Comparison of ENCODE assay signal across 12 cellular contexts in genomic region chr2:74142340-74142739, GRCh38. TPM values are rescaled to one million over a fixed set of nuclear protein-coding genes. Genes with fewer than 3 reads are reported as not detected.
A peak's percentile ranks its signal among the peaks of the same experiment; 100 is the strongest.
DNase-seq lines count a peak whose midpoint lies in the region; ATAC-seq, FAIRE-seq and TF ChIP-seq lines count a peak whose summit lies in the region.
"Had no signal": no experiment of that assay in that cellular context is flagged by ENCODE, and none has a peak within 500 bp of the region (broad histone marks: within the 10 kb centered on the region; RNA-seq: fewer than 3 reads in every experiment).

No MANE protein-coding gene starts in this region.

- peak; percentile 41 to 62 for DNase-seq in A549 (ENCODE audit: low read depth in 1 of 2, low spot score in 1 of 2)
- DNase-seq in ELR (ENCODE audit: low read depth) = peak; percentile 24
- DNase-seq in NCI-H82 treated with DMSO at 0.1 percent for 48 hours (lab: John Stamatoyannopoulos, UW; ENCODE audit: unreplicated experiment) = peak; percentile 35
- DNase-seq in epithelial cell of esophagus (ENCODE audit: low read depth) = no peak
- no peak for DNase-seq in AG08396 (ENCODE audit: low spot score)
- DNase-seq in smooth muscle cell (lab: John Stamatoyannopoulos, UW; ENCODE audit: unreplicated experiment) = no peak
- DNase-seq: activated T-cell treated with anti-CD3 and anti-CD28 coated beads, Interleukin-2, amount 50 U/mL, for 48 hours; NCI-H510A treated with DMSO at 0.1 percent for 48 hours; retina had no signal

- no peak overlapping the region for H3K9ac ChIP-seq in smooth muscle cell (ENCODE audit: low read depth)

- ATAC-seq in A549 = peak; percentile 64 to 74; a peak in 5 of 6 replicates
- ATAC-seq in HG03095 (IDR thresholded peaks at IDR 0.05; ENCODE audit: unreplicated experiment) = no peak
- ATAC-seq in HG03460 (IDR thresholded peaks at IDR 0.05; ENCODE audit: unreplicated experiment) = no peak

- no peaks in the 10 kb centered on the region for H3K36me3 ChIP-seq in smooth muscle cell (ENCODE audit: low read depth)

- H2AFZ ChIP-seq in smooth muscle cell (ENCODE audit: low read depth) = no peak overlapping the region

- TF ChIP-seq CTCF in A549 (IDR thresholded peaks at IDR 0.05) = no peak; the same call in 2 of the 3 replicates
- TF ChIP-seq CTCF in epithelial cell of esophagus (IDR thresholded peaks at IDR 0.05; ENCODE audit: insufficient read depth, low read depth, low read length, missing control alignments) = peak; percentile 44
- no peak for TF ChIP-seq CTCF in smooth muscle cell (IDR thresholded peaks at IDR 0.05; ENCODE audit: borderline replicate concordance, insufficient read depth, poor library complexity, severe bottlenecking)

- H4K20me1 ChIP-seq in smooth muscle cell (ENCODE audit: low read depth) = peaks cover 7% of the 10 kb centered on the region

- CTCF ChIA-PET in A549 (lab: Yijun Ruan, JAX) = interaction anchor here (0.6 to 1.7 kb wide), 8 partner anchors 9 to 318 kb away, joined by 3 to 9 read pairs (median 3); no protein-coding TSS in a partner anchor

- H3K9me3 ChIP-seq in A549 = no peaks in the 10 kb centered on the region
- no peaks in the 10 kb centered on the region for H3K9me3 ChIP-seq in smooth muscle cell (replicated peaks; ENCODE audit: low read depth)

- no peak for TF ChIP-seq POLR2A in A549 (IDR thresholded peaks at IDR 0.05; ENCODE audit: low read length)

- POLR2A ChIA-PET in A549 (lab: Yijun Ruan, JAX) = interaction anchor here (1.3 kb wide), 1 partner anchor 314 kb away, joined by 3 read pairs; the partner anchor contains the start of gene STAMBP

- H3K79me2 ChIP-seq in smooth muscle cell (ENCODE audit: low read depth) = peaks cover 9% of the 10 kb centered on the region

- TF ChIP-seq EP300 in A549 (IDR thresholded peaks at IDR 0.05) = no peak

- H3K27me3 ChIP-seq in smooth muscle cell (ENCODE audit: low read depth) = no peaks in the 10 kb centered on the region

- FAIRE-seq in A549 (lab: Jason Lieb, UNC) = peak; percentile 63
- FAIRE-seq: frontal cortex had no signal

- H3K4me3 ChIP-seq in A549 (no peak overlapping the region), epithelial cell of esophagus (ENCODE audit: low read length) (no peak overlapping the region), smooth muscle cell (no peak overlapping the region)

- H3K4me1 ChIP-seq in A549 = peaks cover 9% of the 10 kb centered on the region; the same call in 2 of the 3 replicates
- peaks cover 8% of the 10 kb centered on the region for H3K4me1 ChIP-seq in smooth muscle cell (ENCODE audit: low read depth)

- H3K4me2 ChIP-seq in A549 (no peak overlapping the region), smooth muscle cell (no peak overlapping the region)

- peak in 1 of 2 experiments; percentile 30; a peak in 1 of 5 replicates for TF ChIP-seq RAD21 in A549 (conservative IDR thresholded peaks at IDR 0.05 in 1 of 2, IDR thresholded peaks at IDR 0.05 in 1 of 2)

- no peaks in the 10 kb centered on the region for H3F3A ChIP-seq in smooth muscle cell (ENCODE audit: low read depth)

- no peak overlapping the region for H3K27ac ChIP-seq in A549
- no peak overlapping the region for H3K27ac ChIP-seq in smooth muscle cell (ENCODE audit: low read depth)

- WGBS in A549 (ENCODE audit: missing lambda C conversion rate) = 74% methylated on average over 6 of the region's 6 CpGs
- WGBS in smooth muscle cell (ENCODE audit: low lambda C conversion rate) = 80% methylated on average over 6 of the region's 6 CpGs

TF ChIP-seq in A549, 52 proteins besides CTCF, POLR2A, EP300 and RAD21:
- TF ChIP-seq CEBPB (IDR thresholded peaks at IDR 0.05) (no peak), MAX (IDR thresholded peaks at IDR 0.05) (peak; percentile 40; the same call in 1 of the 2 replicates)

RNA-seq across cellular contexts. Expression of gene BOLA3, which starts 5.4 kb away (rescaled TPM):
- polyA plus RNA-seq in A549 (2011; rRNA removed) = 93.9 and 136 TPM in 2 replicates
- polyA plus RNA-seq in A549 (2012; cell fraction: cytosol; rRNA removed) = 117 and 146 TPM in 2 replicates
- polyA plus RNA-seq in A549 (2012; cell fraction: nucleus; rRNA removed) = 29.5 and 39.3 TPM in 2 replicates
- polyA plus RNA-seq in A549 (2017; fragmentation: RNase III; extraction: RNeasy Plus Mini Kit Qiagen cat#74134 plus additional on column Dnase treatment) = 125 to 145 TPM (median 139 TPM) in 3 replicates
- 7.1 and 7.7 TPM in 2 replicates for polyA minus RNA-seq in A549 (2011; rRNA and poly(A)+ RNA removed)
- total RNA-seq in smooth muscle cell = 87.5 and 99.7 TPM in 2 replicates
- polyA plus RNA-seq in smooth muscle cell = 93.8 and 100 TPM in 2 replicates

RNA-seq across cellular contexts. Expression of gene MOB1A, which starts 36.3 kb away (rescaled TPM):
- polyA plus RNA-seq in A549 (2011; rRNA removed) (108 and 118 TPM in 2 replicates), A549 (2017; fragmentation: RNase III; extraction: RNeasy Plus Mini Kit Qiagen cat#74134 plus additional on column Dnase treatment) (65.5 to 72.6 TPM (median 71.8 TPM) in 3 replicates), smooth muscle cell (41.5 and 45.2 TPM in 2 replicates)
- 21.2 and 26.8 TPM in 2 replicates for polyA plus RNA-seq in A549 (2012; cell fraction: cytosol; rRNA removed)
- 7.6 and 18.8 TPM in 2 replicates for polyA plus RNA-seq in A549 (2012; cell fraction: nucleus; rRNA removed)
- 44.9 and 50.3 TPM in 2 replicates for polyA minus RNA-seq in A549 (2011; rRNA and poly(A)+ RNA removed)
- 98.1 and 140 TPM in 2 replicates for total RNA-seq in smooth muscle cell

RNA-seq across cellular contexts. Expression of gene MTHFD2, which starts 56.1 kb away (rescaled TPM):
- polyA plus RNA-seq in A549 (2011; rRNA removed) (429 and 608 TPM in 2 replicates), A549 (2017; fragmentation: RNase III; extraction: RNeasy Plus Mini Kit Qiagen cat#74134 plus additional on column Dnase treatment) (149 to 188 TPM (median 153 TPM) in 3 replicates), smooth muscle cell (63.6 and 74.2 TPM in 2 replicates)
- polyA plus RNA-seq in A549 (2012; cell fraction: cytosol; rRNA removed) = 270 and 278 TPM in 2 replicates
- 61.1 and 149 TPM in 2 replicates for polyA plus RNA-seq in A549 (2012; cell fraction: nucleus; rRNA removed)
- polyA minus RNA-seq in A549 (2011; rRNA and poly(A)+ RNA removed) = 254 and 261 TPM in 2 replicates
- 136 and 159 TPM in 2 replicates for total RNA-seq in smooth muscle cell

Comparison
In these comparisons a context has a peak if more than half of its experiments do, and no peak if none do; other contexts are left out.
1. ATAC-seq: peak in A549 (2 of 2); none in HG03095 (single experiment) and HG03460 (single experiment).
2. DNase-seq: peak in A549 (2 of 2), ELR (single experiment) and NCI-H82 treated with DMSO at 0.1 percent for 48 hours (single experiment); none in epithelial cell of esophagus (single experiment), AG08396 (single experiment) and smooth muscle cell (single experiment).